ENCODE assay signal across 2 cellular contexts in the genomic region with DNA sequence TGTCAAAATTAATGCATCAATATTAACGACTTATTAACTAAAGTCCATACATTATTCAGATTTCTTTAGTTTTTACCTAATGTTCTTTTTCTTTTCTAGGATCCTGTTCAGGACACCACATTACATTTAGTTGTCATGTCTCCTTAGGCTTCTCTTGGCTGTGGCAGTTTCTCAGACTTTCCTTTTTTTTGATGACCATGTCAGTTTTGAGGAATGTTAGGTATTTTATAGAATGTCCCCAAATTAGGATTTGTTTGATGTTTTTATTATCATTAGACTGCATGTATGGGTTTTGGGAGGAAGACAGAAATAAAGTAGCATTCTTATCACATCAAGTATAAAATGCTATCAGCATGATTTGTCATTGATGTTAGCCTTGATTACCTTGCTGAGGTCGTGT.
TF ChIP-seq lines count a peak whose summit lies in the region.

No MANE protein-coding gene starts in this region.

TF ChIP-seq in HepG2, 621 proteins besides CTCF, POLR2A, EP300 and RAD21:
- TF ChIP-seq MAFK (conservative IDR thresholded peaks at IDR 0.05 in 1 of 2, IDR thresholded peaks at IDR 0.05 in 1 of 2; ENCODE audit: low read length in 2 of 2), result peak; percentile 29 to 40; a peak in 1 of 4 replicates
- TF ChIP-seq ZFP90 (CRISPR knock-in tag; IDR thresholded peaks at IDR 0.05; ENCODE audit: borderline replicate concordance), result no peak
TF ChIP-seq in HepG2: peak in this region for 1.

TF ChIP-seq in GM23338, 12 proteins besides CTCF, POLR2A, EP300 and RAD21:
- TF ChIP-seq POLR2AphosphoS5 (IDR thresholded peaks at IDR 0.05; ENCODE audit: low read depth) (no peak), ZNF114 (CRISPR knock-in tag; IDR thresholded peaks at IDR 0.05) (no peak), CREB1 (CRISPR knock-in tag; IDR thresholded peaks at IDR 0.05; ENCODE audit: low read depth) (no peak), JUNB (IDR thresholded peaks at IDR 0.05; ENCODE audit: unreplicated experiment) (no peak), EZH2 (IDR thresholded peaks at IDR 0.05; ENCODE audit: low read depth, unreplicated experiment) (no peak), STAT1 (IDR thresholded peaks at IDR 0.05; ENCODE audit: unreplicated experiment) (no peak), NANOG (IDR thresholded peaks at IDR 0.05; ENCODE audit: borderline replicate concordance) (no peak), EZH2phosphoT487 (IDR thresholded peaks at IDR 0.05; ENCODE audit: unreplicated experiment) (no peak), ZNF331 (CRISPR knock-in tag; IDR thresholded peaks at IDR 0.05; ENCODE audit: low read depth) (no peak)
- TF ChIP-seq, protein P1, sequence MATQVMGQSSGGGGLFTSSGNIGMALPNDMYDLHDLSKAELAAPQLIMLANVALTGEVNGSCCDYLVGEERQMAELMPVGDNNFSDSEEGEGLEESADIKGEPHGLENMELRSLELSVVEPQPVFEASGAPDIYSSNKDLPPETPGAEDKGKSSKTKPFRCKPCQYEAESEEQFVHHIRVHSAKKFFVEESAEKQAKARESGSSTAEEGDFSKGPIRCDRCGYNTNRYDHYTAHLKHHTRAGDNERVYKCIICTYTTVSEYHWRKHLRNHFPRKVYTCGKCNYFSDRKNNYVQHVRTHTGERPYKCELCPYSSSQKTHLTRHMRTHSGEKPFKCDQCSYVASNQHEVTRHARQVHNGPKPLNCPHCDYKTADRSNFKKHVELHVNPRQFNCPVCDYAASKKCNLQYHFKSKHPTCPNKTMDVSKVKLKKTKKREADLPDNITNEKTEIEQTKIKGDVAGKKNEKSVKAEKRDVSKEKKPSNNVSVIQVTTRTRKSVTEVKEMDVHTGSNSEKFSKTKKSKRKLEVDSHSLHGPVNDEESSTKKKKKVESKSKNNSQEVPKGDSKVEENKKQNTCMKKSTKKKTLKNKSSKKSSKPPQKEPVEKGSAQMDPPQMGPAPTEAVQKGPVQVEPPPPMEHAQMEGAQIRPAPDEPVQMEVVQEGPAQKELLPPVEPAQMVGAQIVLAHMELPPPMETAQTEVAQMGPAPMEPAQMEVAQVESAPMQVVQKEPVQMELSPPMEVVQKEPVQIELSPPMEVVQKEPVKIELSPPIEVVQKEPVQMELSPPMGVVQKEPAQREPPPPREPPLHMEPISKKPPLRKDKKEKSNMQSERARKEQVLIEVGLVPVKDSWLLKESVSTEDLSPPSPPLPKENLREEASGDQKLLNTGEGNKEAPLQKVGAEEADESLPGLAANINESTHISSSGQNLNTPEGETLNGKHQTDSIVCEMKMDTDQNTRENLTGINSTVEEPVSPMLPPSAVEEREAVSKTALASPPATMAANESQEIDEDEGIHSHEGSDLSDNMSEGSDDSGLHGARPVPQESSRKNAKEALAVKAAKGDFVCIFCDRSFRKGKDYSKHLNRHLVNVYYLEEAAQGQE (IDR thresholded peaks at IDR 0.05; ENCODE audit: unreplicated experiment), result no peak
- TF ChIP-seq, protein P2, sequence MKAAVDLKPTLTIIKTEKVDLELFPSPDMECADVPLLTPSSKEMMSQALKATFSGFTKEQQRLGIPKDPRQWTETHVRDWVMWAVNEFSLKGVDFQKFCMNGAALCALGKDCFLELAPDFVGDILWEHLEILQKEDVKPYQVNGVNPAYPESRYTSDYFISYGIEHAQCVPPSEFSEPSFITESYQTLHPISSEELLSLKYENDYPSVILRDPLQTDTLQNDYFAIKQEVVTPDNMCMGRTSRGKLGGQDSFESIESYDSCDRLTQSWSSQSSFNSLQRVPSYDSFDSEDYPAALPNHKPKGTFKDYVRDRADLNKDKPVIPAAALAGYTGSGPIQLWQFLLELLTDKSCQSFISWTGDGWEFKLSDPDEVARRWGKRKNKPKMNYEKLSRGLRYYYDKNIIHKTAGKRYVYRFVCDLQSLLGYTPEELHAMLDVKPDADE (IDR thresholded peaks at IDR 0.05), result no peak
- TF ChIP-seq, protein P3, sequence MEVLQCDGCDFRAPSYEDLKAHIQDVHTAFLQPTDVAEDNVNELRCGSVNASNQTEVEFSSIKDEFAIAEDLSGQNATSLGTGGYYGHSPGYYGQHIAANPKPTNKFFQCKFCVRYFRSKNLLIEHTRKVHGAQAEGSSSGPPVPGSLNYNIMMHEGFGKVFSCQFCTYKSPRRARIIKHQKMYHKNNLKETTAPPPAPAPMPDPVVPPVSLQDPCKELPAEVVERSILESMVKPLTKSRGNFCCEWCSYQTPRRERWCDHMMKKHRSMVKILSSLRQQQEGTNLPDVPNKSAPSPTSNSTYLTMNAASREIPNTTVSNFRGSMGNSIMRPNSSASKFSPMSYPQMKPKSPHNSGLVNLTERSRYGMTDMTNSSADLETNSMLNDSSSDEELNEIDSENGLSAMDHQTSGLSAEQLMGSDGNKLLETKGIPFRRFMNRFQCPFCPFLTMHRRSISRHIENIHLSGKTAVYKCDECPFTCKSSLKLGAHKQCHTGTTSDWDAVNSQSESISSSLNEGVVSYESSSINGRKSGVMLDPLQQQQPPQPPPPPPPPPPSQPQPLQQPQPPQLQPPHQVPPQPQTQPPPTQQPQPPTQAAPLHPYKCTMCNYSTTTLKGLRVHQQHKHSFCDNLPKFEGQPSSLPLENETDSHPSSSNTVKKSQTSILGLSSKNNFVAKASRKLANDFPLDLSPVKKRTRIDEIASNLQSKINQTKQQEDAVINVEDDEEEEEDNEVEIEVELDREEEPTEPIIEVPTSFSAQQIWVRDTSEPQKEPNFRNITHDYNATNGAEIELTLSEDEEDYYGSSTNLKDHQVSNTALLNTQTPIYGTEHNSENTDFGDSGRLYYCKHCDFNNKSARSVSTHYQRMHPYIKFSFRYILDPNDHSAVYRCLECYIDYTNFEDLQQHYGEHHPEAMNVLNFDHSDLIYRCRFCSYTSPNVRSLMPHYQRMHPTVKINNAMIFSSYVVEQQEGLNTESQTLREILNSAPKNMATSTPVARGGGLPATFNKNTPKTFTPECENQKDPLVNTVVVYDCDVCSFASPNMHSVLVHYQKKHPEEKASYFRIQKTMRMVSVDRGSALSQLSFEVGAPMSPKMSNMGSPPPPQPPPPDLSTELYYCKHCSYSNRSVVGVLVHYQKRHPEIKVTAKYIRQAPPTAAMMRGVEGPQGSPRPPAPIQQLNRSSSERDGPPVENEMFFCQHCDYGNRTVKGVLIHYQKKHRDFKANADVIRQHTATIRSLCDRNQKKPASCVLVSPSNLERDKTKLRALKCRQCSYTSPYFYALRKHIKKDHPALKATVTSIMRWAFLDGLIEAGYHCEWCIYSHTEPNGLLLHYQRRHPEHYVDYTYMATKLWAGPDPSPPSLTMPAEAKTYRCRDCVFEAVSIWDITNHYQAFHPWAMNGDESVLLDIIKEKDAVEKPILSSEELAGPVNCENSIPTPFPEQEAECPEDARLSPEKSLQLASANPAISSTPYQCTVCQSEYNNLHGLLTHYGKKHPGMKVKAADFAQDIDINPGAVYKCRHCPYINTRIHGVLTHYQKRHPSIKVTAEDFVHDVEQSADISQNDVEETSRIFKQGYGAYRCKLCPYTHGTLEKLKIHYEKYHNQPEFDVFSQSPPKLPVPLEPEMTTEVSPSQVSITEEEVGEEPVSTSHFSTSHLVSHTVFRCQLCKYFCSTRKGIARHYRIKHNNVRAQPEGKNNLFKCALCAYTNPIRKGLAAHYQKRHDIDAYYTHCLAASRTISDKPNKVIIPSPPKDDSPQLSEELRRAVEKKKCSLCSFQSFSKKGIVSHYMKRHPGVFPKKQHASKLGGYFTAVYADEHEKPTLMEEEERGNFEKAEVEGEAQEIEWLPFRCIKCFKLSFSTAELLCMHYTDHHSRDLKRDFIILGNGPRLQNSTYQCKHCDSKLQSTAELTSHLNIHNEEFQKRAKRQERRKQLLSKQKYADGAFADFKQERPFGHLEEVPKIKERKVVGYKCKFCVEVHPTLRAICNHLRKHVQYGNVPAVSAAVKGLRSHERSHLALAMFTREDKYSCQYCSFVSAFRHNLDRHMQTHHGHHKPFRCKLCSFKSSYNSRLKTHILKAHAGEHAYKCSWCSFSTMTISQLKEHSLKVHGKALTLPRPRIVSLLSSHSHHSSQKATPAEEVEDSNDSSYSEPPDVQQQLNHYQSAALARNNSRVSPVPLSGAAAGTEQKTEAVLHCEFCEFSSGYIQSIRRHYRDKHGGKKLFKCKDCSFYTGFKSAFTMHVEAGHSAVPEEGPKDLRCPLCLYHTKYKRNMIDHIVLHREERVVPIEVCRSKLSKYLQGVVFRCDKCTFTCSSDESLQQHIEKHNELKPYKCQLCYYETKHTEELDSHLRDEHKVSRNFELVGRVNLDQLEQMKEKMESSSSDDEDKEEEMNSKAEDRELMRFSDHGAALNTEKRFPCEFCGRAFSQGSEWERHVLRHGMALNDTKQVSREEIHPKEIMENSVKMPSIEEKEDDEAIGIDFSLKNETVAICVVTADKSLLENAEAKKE (CRISPR knock-in tag; IDR thresholded peaks at IDR 0.05), result no peak
